ENCODE assay signal across 8 cellular contexts in the genomic region with DNA sequence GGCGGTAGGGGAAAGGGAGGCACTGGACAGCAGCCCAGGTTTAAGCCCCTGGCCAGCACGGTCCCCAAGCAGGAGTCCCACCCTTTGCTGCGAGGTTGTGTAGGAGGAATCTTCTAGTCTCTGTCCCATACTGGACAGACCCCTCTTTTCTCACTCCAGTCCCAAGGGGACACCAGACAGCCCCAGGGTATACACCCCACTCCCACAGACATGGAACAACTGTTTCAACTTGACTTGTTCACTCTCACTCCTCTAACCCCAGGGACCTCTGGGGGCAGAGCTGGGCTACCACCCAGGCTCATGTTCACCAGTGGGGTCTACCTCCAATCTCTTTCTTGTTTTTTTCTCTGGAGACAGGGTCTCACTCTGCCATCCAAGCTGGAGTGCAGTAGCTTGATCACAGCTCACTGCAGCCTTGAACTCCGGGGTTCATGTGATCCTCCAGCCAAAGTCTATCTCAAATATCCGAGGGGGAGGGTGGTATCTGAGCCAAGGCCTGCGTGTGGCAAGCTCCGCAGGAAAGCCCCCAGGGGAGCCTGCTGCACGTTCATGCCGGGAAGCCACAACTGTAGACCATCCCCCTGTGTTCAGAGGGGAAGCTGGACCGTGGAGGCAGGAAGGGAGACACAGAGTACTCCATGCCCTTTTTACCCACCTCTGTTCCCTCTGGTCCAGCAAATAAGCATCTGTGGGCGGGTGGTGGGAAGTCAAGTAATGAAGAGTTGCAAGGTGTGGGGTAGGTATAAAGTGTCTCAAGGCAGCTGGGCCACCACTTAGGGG. TPM values are rescaled to one million over a fixed set of nuclear protein-coding genes. Genes with fewer than 3 reads are reported as not detected.
DNase-seq lines count a peak whose midpoint lies in the region; ATAC-seq and TF ChIP-seq lines count a peak whose summit lies in the region.

No MANE protein-coding gene starts in this region.

- H3K9me3 ChIP-seq in GM23248 (ENCODE audit: low read depth) (no peaks in the 10 kb centered on the region), Peyer's patch (peaks cover 0 to 3% (median 0%) of the 10 kb centered on the region in 4 donors), gastrocnemius medialis (no peaks in the 10 kb centered on the region), colonic mucosa (no peaks in the 10 kb centered on the region)

- H3K4me1 ChIP-seq in GM23248 (ENCODE audit: insufficient read depth) (peaks cover 9% of the 10 kb centered on the region; the same call in 1 of the 2 replicates), Peyer's patch (peaks cover 4 to 30% (median 20%) of the 10 kb centered on the region in 4 donors), gastrocnemius medialis (peaks cover 23 to 30% of the 10 kb centered on the region in 2 donors), colonic mucosa (peaks cover 14% of the 10 kb centered on the region)

- no peaks in the 10 kb centered on the region for H3K9me2 ChIP-seq in GM23248 (ENCODE audit: insufficient read depth)

- H2AFZ ChIP-seq in GM23248 = no peak overlapping the region

- no peaks in the 10 kb centered on the region for H3K27me3 ChIP-seq in GM23248 (replicated peaks; ENCODE audit: insufficient read depth)
- H3K27me3 ChIP-seq in Peyer's patch = no peaks in the 10 kb centered on the region
- no peaks in the 10 kb centered on the region for H3K27me3 ChIP-seq in gastrocnemius medialis
- no peaks in the 10 kb centered on the region for H3K27me3 ChIP-seq in colonic mucosa

- in situ Hi-C loops in GM23248 (cut with MboI) (no loop called here), gastrocnemius medialis (cut with MboI; ENCODE audit: low sequenced_read_pairs in 4 of 4) (no loop called here)

- H3K4me3 ChIP-seq in GM23248 = peak overlapping the region; percentile 98
- H3K4me3 ChIP-seq in Peyer's patch = peak overlapping the region in 3 of 4 donors; percentile 99
- peak overlapping the region; percentile 48 for H3K4me3 ChIP-seq in fibroblast of the aortic adventitia (ENCODE audit: low read depth, low read length)
- H3K4me3 ChIP-seq in gastrocnemius medialis = peak overlapping the region; percentile 72 to 99 (median 98)
- H3K4me3 ChIP-seq in colonic mucosa = no peak overlapping the region

- intact Hi-C loops in gastrocnemius medialis (cut with DNase I; ENCODE audit: low total_unique reads) (no loop called here), colonic mucosa (cut with DNase I) (no loop called here)

- 53 to 54% methylated on average over 11 of the region's 11 CpGs for WGBS in GM23248 (ENCODE audit: low coverage in 1 of 2, low lambda C conversion rate in 2 of 2, missing lambda C conversion rate in 2 of 2), 2 experiments

- ATAC-seq in gastrocnemius medialis = no peak
- ATAC-seq in HG03039 (IDR thresholded peaks at IDR 0.05; ENCODE audit: unreplicated experiment) = no peak
- no peak for ATAC-seq in HG03469 (IDR thresholded peaks at IDR 0.05; ENCODE audit: unreplicated experiment)
- ATAC-seq in GM21529 (IDR thresholded peaks at IDR 0.05; ENCODE audit: unreplicated experiment) = no peak

- no peak for TF ChIP-seq CTCF in Peyer's patch (IDR thresholded peaks at IDR 0.05)
- no peak for TF ChIP-seq CTCF in fibroblast of the aortic adventitia (IDR thresholded peaks at IDR 0.05; ENCODE audit: insufficient read depth, low read length)
- TF ChIP-seq CTCF in gastrocnemius medialis (IDR thresholded peaks at IDR 0.05 in 4 of 5, conservative IDR thresholded peaks at IDR 0.05 in 1 of 5) = no peak
- TF ChIP-seq CTCF in colonic mucosa (IDR thresholded peaks at IDR 0.05) = no peak

- no peaks in the 10 kb centered on the region; the same call in 1 of the 2 replicates for H4K20me1 ChIP-seq in GM23248 (ENCODE audit: insufficient read depth)

- DNase-seq in GM23248 (no peak), Peyer's patch (peak in 2 of 3 donors; percentile 43 to 46), fibroblast of the aortic adventitia (ENCODE audit: low read depth) (peak; percentile 28), gastrocnemius medialis (peak in 1 of 2 donors; percentile 12), colonic mucosa (no peak)

- peak overlapping the region; percentile 25; the same call in 1 of the 2 replicates for H3K9ac ChIP-seq in GM23248
- peak overlapping the region in 1 of 2 donors; percentile 46 for H3K9ac ChIP-seq in colonic mucosa (ENCODE audit: low read depth in 2 of 2, low read length in 2 of 2)

- H3K36me3 ChIP-seq in GM23248 (ENCODE audit: low read depth) (no peaks in the 10 kb centered on the region), Peyer's patch (peaks cover 0 to 37% (median 0%) of the 10 kb centered on the region in 3 donors), gastrocnemius medialis (peaks cover 0 to 34% of the 10 kb centered on the region in 2 donors), colonic mucosa (no peaks in the 10 kb centered on the region)

- TF ChIP-seq POLR2A in Peyer's patch (IDR thresholded peaks at IDR 0.05) (no peak), gastrocnemius medialis (IDR thresholded peaks at IDR 0.05) (no peak)

- H3K27ac ChIP-seq in GM23248 (no peak overlapping the region), Peyer's patch (peak overlapping the region in 2 of 4 donors; percentile 23 to 46), gastrocnemius medialis (peak overlapping the region in 3 of 4 donors; percentile 97 to 100 (median 97)), colonic mucosa (no peak overlapping the region)

- H3K4me2 ChIP-seq in GM23248 (ENCODE audit: unreplicated experiment) = peak overlapping the region; percentile 71

- no peaks in the 10 kb centered on the region for H3F3A ChIP-seq in GM23248 (ENCODE audit: insufficient read depth)

- H3K79me2 ChIP-seq in GM23248 (ENCODE audit: insufficient read depth) = peaks cover 29% of the 10 kb centered on the region

RNA-seq across cellular contexts. Expression of gene PTGES2, which starts 1.8 kb away (rescaled TPM):
- 68.6 and 68.9 TPM in 2 replicates for total RNA-seq in GM23248 (2014; rRNA removed; shearing (Covaris generic))
- polyA plus RNA-seq in GM23248 (2016; fragmentation: Nextera tagmentation; extraction: Ambion mirVana) = 63.3 and 70.3 TPM in 2 replicates
- total RNA-seq in Peyer's patch (100 to 1,000 TPM; 123 to 193 (median 168) TPM), fibroblast of the aortic adventitia (ENCODE audit: low replicate concordance) (33.9 and 40.8 TPM in 2 replicates), gastrocnemius medialis (100 to 1,000 TPM in 3 of 4 donors, 10 to 100 TPM in 1; 95.2 to 266 (median 155) TPM), colonic mucosa (100 to 1,000 TPM in 1 of 2 donors, 10 to 100 TPM in 1; 93.7 to 142 TPM)

RNA-seq across cellular contexts. Expression of gene LCN2, which starts 23.5 kb away (rescaled TPM):
- not detected in 2 replicates for total RNA-seq in GM23248 (2014; rRNA removed; shearing (Covaris generic))
- not detected in 2 replicates for polyA plus RNA-seq in GM23248 (2016; fragmentation: Nextera tagmentation; extraction: Ambion mirVana)
- total RNA-seq in Peyer's patch (100 to 1,000 TPM in 1 of 4 donors, 10 to 100 TPM in 2, 1 to 10 TPM in 1; 1.9 to 191 (median 37.1) TPM), fibroblast of the aortic adventitia (ENCODE audit: low replicate concordance) (not detected in 2 replicates), gastrocnemius medialis (under 1 TPM in 1 of 4 donors, not detected in 3; 1.00 TPM), colonic mucosa (100 to 1,000 TPM; 162 to 374 TPM)

RNA-seq across cellular contexts. Expression of gene BBLN, which starts 34.3 kb away (rescaled TPM):
- 229 and 315 TPM in 2 replicates for total RNA-seq in GM23248 (2014; rRNA removed; shearing (Covaris generic))
- 137 and 142 TPM in 2 replicates for polyA plus RNA-seq in GM23248 (2016; fragmentation: Nextera tagmentation; extraction: Ambion mirVana)
- total RNA-seq in Peyer's patch (10 to 100 TPM; 38.8 to 93.7 (median 70.2) TPM), fibroblast of the aortic adventitia (ENCODE audit: low replicate concordance) (37.4 and 63.4 TPM in 2 replicates), gastrocnemius medialis (100 to 1,000 TPM in 3 of 4 donors, 10 to 100 TPM in 1; 73.5 to 145 (median 132) TPM), colonic mucosa (10 to 100 TPM; 47.5 to 53.0 TPM)

RNA-seq across cellular contexts. Expression of gene SLC25A25, which starts 57.7 kb away (rescaled TPM):
- 17.6 and 20.2 TPM in 2 replicates for total RNA-seq in GM23248 (2014; rRNA removed; shearing (Covaris generic))
- 7.5 and 8.2 TPM in 2 replicates for polyA plus RNA-seq in GM23248 (2016; fragmentation: Nextera tagmentation; extraction: Ambion mirVana)
- total RNA-seq in Peyer's patch (10 to 100 TPM; 18.2 to 44.1 (median 28.2) TPM), fibroblast of the aortic adventitia (ENCODE audit: low replicate concordance) (15.2 and 20.2 TPM in 2 replicates), gastrocnemius medialis (10 to 100 TPM; 26.9 to 98.7 (median 46.0) TPM), colonic mucosa (10 to 100 TPM; 12.3 to 19.7 TPM)

RNA-seq across cellular contexts. Expression of gene NAIF1, which starts 58.6 kb away (rescaled TPM):
- 5.6 and 9.5 TPM in 2 replicates for total RNA-seq in GM23248 (2014; rRNA removed; shearing (Covaris generic))
- 4.8 and 8.9 TPM in 2 replicates for polyA plus RNA-seq in GM23248 (2016; fragmentation: Nextera tagmentation; extraction: Ambion mirVana)
- total RNA-seq in Peyer's patch (10 to 100 TPM in 2 of 4 donors, 1 to 10 TPM in 2; 7.4 to 26.1 (median 11.8) TPM), fibroblast of the aortic adventitia (ENCODE audit: low replicate concordance) (6.0 and 7.5 TPM in 2 replicates), gastrocnemius medialis (1 to 10 TPM; 3.6 to 7.4 (median 6.9) TPM), colonic mucosa (10 to 100 TPM; 10.8 to 11.6 TPM)

Comparison
In these comparisons a context has a peak if more than half of its experiments do, and no peak if none do; other contexts are left out.
1. DNase-seq: peak in Peyer's patch (2 of 3) and fibroblast of the aortic adventitia (single experiment); none in GM23248 (single experiment) and colonic mucosa (single experiment).
2. H3K27ac ChIP-seq: peak in gastrocnemius medialis (3 of 4); none in GM23248 (single experiment) and colonic mucosa (single experiment).